ENCODE assay signal across 8 cellular contexts in genomic region chr4:108172780-108173598, GRCh38. TPM values are rescaled to one million over a fixed set of nuclear protein-coding genes. Genes with fewer than 3 reads are reported as not detected.
DNase-seq lines count a peak whose midpoint lies in the region; ATAC-seq, FAIRE-seq and TF ChIP-seq lines count a peak whose summit lies in the region.

No MANE protein-coding gene starts in this region.

- peak; percentile 40 for DNase-seq in GM12892 (ENCODE audit: insufficient read length)
- DNase-seq in NCI-H2227 treated with DMSO at 0.1 percent for 48 hours (lab: John Stamatoyannopoulos, UW): peak; percentile 59
- DNase-seq in activated T-cell treated with anti-CD3 and anti-CD28 coated beads, Interleukin-2, amount 50 U/mL, for 4 hours: peak; percentile 70
- DNase-seq in fibroblast of peridontal ligament (ENCODE audit: extremely low read depth): peak; percentile 49
- peak; percentile 73 for DNase-seq in neural crest cell (ENCODE audit: low read depth, low spot score)
- peak; percentile 50 for DNase-seq in transverse colon
- DNase-seq in SHP77 treated with DMSO at 0.1 percent for 48 hours (lab: John Stamatoyannopoulos, UW): no peak

- H3K27me3 Mint-ChIP-seq in activated T-cell treated with anti-CD3 and anti-CD28 coated beads, Interleukin-2, amount 50 U/mL, for 4 hours (ENCODE audit: low read depth): peaks cover 15% of the 10 kb centered on the region
- H3K27me3 Mint-ChIP-seq in neural crest cell (ENCODE audit: low read depth): peaks cover 49% of the 10 kb centered on the region

- TF ChIP-seq EP300 in transverse colon (IDR thresholded peaks at IDR 0.05; ENCODE audit: low read depth): no peak

- H3K9me3 Mint-ChIP-seq in activated T-cell treated with anti-CD3 and anti-CD28 coated beads, Interleukin-2, amount 50 U/mL, for 4 hours: no peaks in the 10 kb centered on the region
- no peaks in the 10 kb centered on the region for H3K9me3 Mint-ChIP-seq in neural crest cell

- WGBS in transverse colon (ENCODE audit: low coverage in 1 of 2), 2 donors: 0% methylated on average over 73 of the region's 73 CpGs; no CpG with 5 or more reads in 1 of the 2 donors

- TF ChIP-seq POLR2A in GM12892 (IDR thresholded peaks at IDR 0.05; ENCODE audit: low read depth, low read length): peak; percentile 22; the same call in 1 of the 2 replicates
- no peak for TF ChIP-seq POLR2A in transverse colon (IDR thresholded peaks at IDR 0.05)

- intact Hi-C loops in transverse colon (cut with DNase I; ENCODE audit: low total_unique reads): loop anchor here (5.0 kb wide), 1 partner anchor 1286 kb away; no protein-coding TSS in a partner anchor

- H3K4me3 Mint-ChIP-seq in activated T-cell treated with anti-CD3 and anti-CD28 coated beads, Interleukin-2, amount 50 U/mL, for 4 hours: peak overlapping the region; percentile 93
- H3K4me3 Mint-ChIP-seq in neural crest cell: peak overlapping the region; percentile 89

- in situ Hi-C loops in transverse colon (cut with MboI; ENCODE audit: low pct_ligation_motif_present in 1 of 4, low pct_unique_long_range_greater_than_20kb in 1 of 4, low sequenced_read_pairs in 3 of 4): no loop called here

- no peaks in the 10 kb centered on the region for H3K9me3 ChIP-seq in transverse colon

- H3K27ac Mint-ChIP-seq in neural crest cell (ENCODE audit: unreplicated experiment): peak overlapping the region; percentile 95

- peak; percentile 39 for ATAC-seq in HG02870 (IDR thresholded peaks at IDR 0.05; ENCODE audit: unreplicated experiment)
- peak; percentile 52 to 55 for ATAC-seq in activated T-cell treated with anti-CD3 and anti-CD28 coated beads, Interleukin-2, amount 50 U/mL, for 4 hours

- H3K36me3 ChIP-seq in transverse colon: no peaks in the 10 kb centered on the region

- peak; percentile 57 for FAIRE-seq in GM12892 (lab: Jason Lieb, UNC)

- peaks cover 4% of the 10 kb centered on the region for H3K36me3 Mint-ChIP-seq in activated T-cell treated with anti-CD3 and anti-CD28 coated beads, Interleukin-2, amount 50 U/mL, for 4 hours (ENCODE audit: insufficient read depth)
- no peaks in the 10 kb centered on the region for H3K36me3 Mint-ChIP-seq in neural crest cell (ENCODE audit: low read depth)

- H3K27ac ChIP-seq in transverse colon: peak overlapping the region; percentile 4 to 32 (median 17)

- H3K4me1 ChIP-seq in transverse colon: peaks cover 0 to 42% (median 31%) of the 10 kb centered on the region in 4 donors

- H3K4me1 Mint-ChIP-seq in activated T-cell treated with anti-CD3 and anti-CD28 coated beads, Interleukin-2, amount 50 U/mL, for 4 hours (ENCODE audit: low read depth): peaks cover 49% of the 10 kb centered on the region
- H3K4me1 Mint-ChIP-seq in neural crest cell: peaks cover 46% of the 10 kb centered on the region

- H3K4me3 ChIP-seq in transverse colon: peak overlapping the region; percentile 28 to 63 (median 44)

- H3K27me3 ChIP-seq in transverse colon: peaks cover 72% of the 10 kb centered on the region

- peak; percentile 11 for TF ChIP-seq CTCF in neural crest cell (conservative IDR thresholded peaks at IDR 0.05)
- TF ChIP-seq CTCF in transverse colon (IDR thresholded peaks at IDR 0.05): no peak

RNA-seq across cellular contexts. Expression of gene LEF1, which starts 4.3 kb away (rescaled TPM):
- polyA plus RNA-seq in GM12892 (2012; ENCODE audit: missing spikeins): 20.9 TPM
- total RNA-seq in activated T-cell treated with anti-CD3 and anti-CD28 coated beads, Interleukin-2, amount 50 U/mL, for 4 hours: 100 to 1,000 TPM; 140 to 165 (median 148) TPM
- total RNA-seq in neural crest cell (55.0 and 62.1 TPM in 2 replicates), transverse colon (10 to 100 TPM in 1 of 4 donors, 1 to 10 TPM in 3; 1.4 to 29.2 (median 8.7) TPM)
